11 cellular contexts compared by ENCODE assay signal in the genomic region with DNA sequence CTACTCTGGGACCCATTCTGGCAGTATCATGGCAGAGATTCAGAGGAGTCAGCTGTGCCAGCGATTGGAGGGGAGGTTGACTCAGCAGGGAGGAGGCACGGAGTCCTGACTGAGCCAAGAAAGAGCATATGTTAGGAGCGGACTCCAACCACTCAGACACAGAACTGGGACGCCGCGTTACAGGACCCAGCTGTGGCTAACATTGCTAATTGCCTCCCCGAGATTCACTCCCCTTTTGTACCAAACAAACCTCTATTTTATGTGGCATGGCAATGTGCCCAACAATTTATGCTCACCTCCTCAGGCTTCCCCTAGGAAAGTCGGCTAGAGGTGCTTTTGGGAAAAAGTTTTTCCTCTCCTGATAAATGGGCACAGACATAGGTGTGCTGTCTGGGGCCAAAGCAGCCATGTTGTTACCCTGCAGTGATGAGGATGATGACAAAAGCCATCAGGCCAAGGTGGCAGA. TPM values are rescaled to one million over a fixed set of nuclear protein-coding genes. Genes with fewer than 3 reads are reported as not detected.
DNase-seq lines count a peak whose midpoint lies in the region; ATAC-seq lines count a peak whose summit lies in the region.
"Had no signal": no experiment of that assay in that cellular context is flagged by ENCODE, and none has a peak within 500 bp of the region (broad histone marks: within the 10 kb centered on the region; RNA-seq: fewer than 3 reads in every experiment).

No MANE protein-coding gene starts in this region.

- H3K4me2 ChIP-seq in mesenchymal stem cell (ENCODE audit: low read length, poor library complexity, severe bottlenecking): no peak overlapping the region

- no peaks in the 10 kb centered on the region for H3K9me3 ChIP-seq in mesenchymal stem cell (ENCODE audit: control insufficient read depth, low read length)

- no peak overlapping the region for H3K14ac ChIP-seq in mesenchymal stem cell (ENCODE audit: low read length in 2 of 2)

- no peaks in the 10 kb centered on the region for H3K79me1 ChIP-seq in mesenchymal stem cell (replicated peaks; ENCODE audit: low read length, poor library complexity, severe bottlenecking)

- DNase-seq in NCI-H748 (lab: John Stamatoyannopoulos, UW; ENCODE audit: unreplicated experiment) (peak; percentile 33), NCI-H748 treated with DMSO at 0.1 percent for 48 hours (lab: John Stamatoyannopoulos, UW) (no peak), cerebellar cortex (ENCODE audit: low spot score) (peak; percentile 97), mesenchymal stem cell (no peak), NCI-H2029 treated with DMSO at 0.1 percent for 48 hours (lab: John Stamatoyannopoulos, UW) (no peak)
- DNase-seq: activated CD4-positive, alpha-beta T cell treated with anti-CD3 and anti-CD28 coated beads, Interleukin-2, amount 50 U/mL, for 4 hours; erythroblast; NCI-H1436 treated with DMSO at 0.1 percent for 48 hours had no signal

- peak overlapping the region in 1 of 2 experiments; percentile 32 for H3K4me3 ChIP-seq in mesenchymal stem cell (ENCODE audit: insufficient read depth in 1 of 2, low read depth in 1 of 2, low read length in 2 of 2)

- H3K4me1 ChIP-seq in mesenchymal stem cell (ENCODE audit: control insufficient read depth, insufficient read depth, low read depth, low read length): no peaks in the 10 kb centered on the region

- peak overlapping the region in 1 of 2 experiments; percentile 0 for H3K18ac ChIP-seq in mesenchymal stem cell (ENCODE audit: low read depth in 1 of 2, low read length in 2 of 2)

- no peak overlapping the region for H2BK15ac ChIP-seq in mesenchymal stem cell (ENCODE audit: low read depth, poor library complexity, severe bottlenecking)

- no peak overlapping the region for H2BK120ac ChIP-seq in mesenchymal stem cell (ENCODE audit: low read depth, low read length)

- H3K9ac ChIP-seq in mesenchymal stem cell (ENCODE audit: low read length): peak overlapping the region; percentile 50

- no peak overlapping the region for H3K4ac ChIP-seq in mesenchymal stem cell (ENCODE audit: low read depth in 1 of 2, low read length in 2 of 2)

- 91% methylated on average over 8 of the region's 8 CpGs for WGBS in mesenchymal stem cell

- no peak overlapping the region for H2AFZ ChIP-seq in mesenchymal stem cell (ENCODE audit: low read depth, low read length)

- H2BK5ac ChIP-seq in mesenchymal stem cell (ENCODE audit: low read depth, low read length, poor library complexity, severe bottlenecking): no peak overlapping the region

- H2AK5ac ChIP-seq in mesenchymal stem cell (ENCODE audit: low read length, severe bottlenecking): no peak overlapping the region

- no peak overlapping the region for H4K8ac ChIP-seq in mesenchymal stem cell (ENCODE audit: low read length)

- no peaks in the 10 kb centered on the region for H3K27me3 ChIP-seq in mesenchymal stem cell (ENCODE audit: control insufficient read depth in 1 of 2, insufficient read depth in 1 of 2, low read length in 2 of 2)

- no peak overlapping the region for H3K27ac ChIP-seq in mesenchymal stem cell (ENCODE audit: low read length, poor library complexity, severe bottlenecking)

- no peak overlapping the region for H4K91ac ChIP-seq in mesenchymal stem cell (ENCODE audit: low read length)

- H3K23ac ChIP-seq in mesenchymal stem cell (ENCODE audit: low read length in 2 of 2): no peak overlapping the region

- no peaks in the 10 kb centered on the region for H3K36me3 ChIP-seq in mesenchymal stem cell (ENCODE audit: control insufficient read depth in 1 of 2, insufficient read depth in 2 of 2, low read depth in 1 of 2, low read length in 2 of 2)

- no peak for ATAC-seq in GM18517 (IDR thresholded peaks at IDR 0.05; ENCODE audit: unreplicated experiment)
- no peak for ATAC-seq in HG03457 (IDR thresholded peaks at IDR 0.05; ENCODE audit: unreplicated experiment)
- no peak for ATAC-seq in GM21576 (IDR thresholded peaks at IDR 0.05; ENCODE audit: unreplicated experiment)

- no peak overlapping the region for H2BK12ac ChIP-seq in mesenchymal stem cell (ENCODE audit: low read length in 2 of 2)

RNA-seq across cellular contexts. Expression of a gene that starts 15.2 kb away (rescaled TPM):
- 49.0 TPM for polyA plus RNA-seq in mesenchymal stem cell (2013, experiment 1 of 2)
- polyA plus RNA-seq in mesenchymal stem cell (2013, experiment 2 of 2): 49.6 TPM

Comparison
In these comparisons a context has a peak if more than half of its experiments do, and no peak if none do; other contexts are left out.
1. DNase-seq: peak in NCI-H748 (single experiment) and cerebellar cortex (single experiment); none in NCI-H748 treated with DMSO at 0.1 percent for 48 hours (single experiment), mesenchymal stem cell (single experiment) and NCI-H2029 treated with DMSO at 0.1 percent for 48 hours (single experiment).